ENCODE assay signal across 8 cellular contexts in the genomic region with DNA sequence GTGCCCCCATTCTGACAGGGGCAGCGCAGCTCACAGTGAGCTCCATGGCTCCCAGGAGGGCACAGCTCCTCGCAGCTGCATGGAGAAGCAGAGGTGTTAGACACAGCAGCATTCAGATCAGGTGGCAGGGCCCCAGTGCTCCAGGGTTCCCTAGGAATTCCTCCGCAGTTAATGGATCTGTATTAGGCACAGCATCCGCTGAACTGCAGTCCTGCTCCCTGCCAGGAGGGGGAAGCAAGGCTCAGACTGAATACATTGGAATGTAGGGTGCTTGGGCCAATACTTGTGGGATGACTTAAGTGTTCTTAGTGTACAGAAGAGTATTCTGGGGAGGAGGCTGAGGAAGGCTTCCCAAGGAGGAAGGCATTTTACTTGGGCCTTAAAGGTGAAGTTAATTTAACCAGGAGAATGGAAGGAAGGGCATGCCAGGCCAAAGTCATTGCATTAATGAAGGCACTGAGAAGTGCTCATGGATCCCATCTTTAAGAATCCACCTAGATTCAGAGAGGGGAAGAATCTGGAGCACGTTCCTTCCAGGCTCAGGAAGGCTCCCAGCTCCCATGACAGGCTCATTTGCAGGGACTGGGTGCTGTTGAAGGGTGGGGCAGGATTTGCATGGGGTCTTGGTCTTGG.
A peak's percentile ranks its signal among the peaks of the same experiment; 100 is the strongest.
DNase-seq lines count a peak whose midpoint lies in the region; ATAC-seq, FAIRE-seq and TF ChIP-seq lines count a peak whose summit lies in the region.

No MANE protein-coding gene starts in this region.

- peaks cover 3% of the 10 kb centered on the region for H3K4me1 Mint-ChIP-seq in activated naive CD8-positive, alpha-beta T cell treated with anti-CD3 and anti-CD28 coated beads, Interleukin-2, amount 50 U/mL, for 24 hours

- no peak for ATAC-seq in activated naive CD8-positive, alpha-beta T cell treated with anti-CD3 and anti-CD28 coated beads, Interleukin-2, amount 50 U/mL, for 24 hours
- no peak for ATAC-seq in HG02885 (IDR thresholded peaks at IDR 0.05; ENCODE audit: poor library complexity, unreplicated experiment)

- FAIRE-seq in small intestine (lab: Jason Lieb, UNC) = no peak

- H3K36me3 Mint-ChIP-seq in activated naive CD8-positive, alpha-beta T cell treated with anti-CD3 and anti-CD28 coated beads, Interleukin-2, amount 50 U/mL, for 24 hours (ENCODE audit: low read depth) = no peaks in the 10 kb centered on the region

- H3K4me3 ChIP-seq in right atrium auricular region (no peak overlapping the region), small intestine (ENCODE audit: low read depth in 1 of 2, low read length in 2 of 2) (no peak overlapping the region)

- H3K9me3 ChIP-seq in right atrium auricular region (no peaks in the 10 kb centered on the region), small intestine (ENCODE audit: control insufficient read depth, low read depth) (no peaks in the 10 kb centered on the region)

- H3K27ac Mint-ChIP-seq in activated naive CD8-positive, alpha-beta T cell treated with anti-CD3 and anti-CD28 coated beads, Interleukin-2, amount 50 U/mL, for 24 hours = no peak overlapping the region

- peak; percentile 71 for DNase-seq in A172 (ENCODE audit: low spot score)
- peak; percentile 15 for DNase-seq in GDM1 (lab: John Stamatoyannopoulos, UW)
- peak; percentile 16 for DNase-seq in NCI-H1694 treated with DMSO at 0.1 percent for 48 hours (lab: John Stamatoyannopoulos, UW)
- peak; percentile 28 for DNase-seq in activated naive CD8-positive, alpha-beta T cell treated with anti-CD3 and anti-CD28 coated beads, Interleukin-2, amount 50 U/mL, for 24 hours
- DNase-seq in right atrium auricular region (ENCODE audit: low spot score) = peak; percentile 59
- peak; percentile 72 for DNase-seq in small intestine
- DNase-seq in KG1 (lab: John Stamatoyannopoulos, UW) = no peak

- H3K27me3 ChIP-seq in right atrium auricular region (peaks cover 0 to 7% of the 10 kb centered on the region in 2 donors), small intestine (ENCODE audit: control insufficient read depth in 2 of 2, insufficient read depth in 2 of 2, low read length in 2 of 2) (peaks cover 0 to 8% of the 10 kb centered on the region in 2 donors)

- H3K4me1 ChIP-seq in right atrium auricular region (peaks cover 0 to 8% of the 10 kb centered on the region in 2 donors), small intestine (ENCODE audit: control insufficient read depth in 2 of 2, insufficient read depth in 1 of 2, low read depth in 1 of 2, low read length in 1 of 2) (no peaks in the 10 kb centered on the region)

- H3K36me3 ChIP-seq in right atrium auricular region (no peaks in the 10 kb centered on the region), small intestine (ENCODE audit: control insufficient read depth in 2 of 2, insufficient read depth in 2 of 2, low read length in 2 of 2) (no peaks in the 10 kb centered on the region)

- H3K4me3 Mint-ChIP-seq in activated naive CD8-positive, alpha-beta T cell treated with anti-CD3 and anti-CD28 coated beads, Interleukin-2, amount 50 U/mL, for 24 hours = no peak overlapping the region

- H3K9me3 Mint-ChIP-seq in activated naive CD8-positive, alpha-beta T cell treated with anti-CD3 and anti-CD28 coated beads, Interleukin-2, amount 50 U/mL, for 24 hours = no peaks in the 10 kb centered on the region

- TF ChIP-seq CTCF in right atrium auricular region (IDR thresholded peaks at IDR 0.05) = peak; percentile 51 to 78

- H3K27ac ChIP-seq in right atrium auricular region = no peak overlapping the region
- H3K27ac ChIP-seq in small intestine (ENCODE audit: low read depth in 1 of 2, low read length in 1 of 2) = no peak overlapping the region

- peaks cover 26% of the 10 kb centered on the region for H3K27me3 Mint-ChIP-seq in activated naive CD8-positive, alpha-beta T cell treated with anti-CD3 and anti-CD28 coated beads, Interleukin-2, amount 50 U/mL, for 24 hours

- 36 to 58% (median 43%) methylated on average over 5 of the region's 5 CpGs for WGBS in small intestine, 3 donors
